In the genomic region with DNA sequence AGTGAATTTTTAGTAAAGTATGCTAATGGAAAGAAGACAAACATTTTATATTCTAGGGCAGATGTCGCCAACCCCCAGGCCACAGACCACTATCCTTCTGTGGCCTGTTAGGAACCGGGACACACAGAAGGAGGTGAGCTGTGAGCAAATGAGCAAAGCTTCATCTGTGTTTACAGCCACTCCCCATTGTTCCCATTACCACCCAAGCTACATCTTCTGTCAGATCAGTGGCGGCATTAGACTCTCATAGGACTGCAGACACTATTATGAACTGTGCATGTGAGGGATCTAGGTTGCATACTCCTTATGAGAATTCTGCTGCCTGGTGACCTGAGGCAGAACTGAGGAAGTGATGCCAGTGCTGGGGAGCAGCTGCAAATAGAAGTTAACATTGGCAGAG, we compare ENCODE assay signal across 37 cellular contexts. TPM values are rescaled to one million over a fixed set of nuclear protein-coding genes. Genes with fewer than 3 reads are reported as not detected.
"Had no signal": no experiment of that assay in that cellular context is flagged by ENCODE, and none has a peak within 500 bp of the region (broad histone marks: within the 10 kb centered on the region; RNA-seq: fewer than 3 reads in every experiment).

No MANE protein-coding gene starts in this region.

- H3K4me3 ChIP-seq: adrenal gland, body of pancreas, breast epithelium, cardiac muscle cell, colonic mucosa had no signal

- H3K36me3 ChIP-seq: adrenal gland, brain microvascular endothelial cell, breast epithelium, cardiac muscle cell, colonic mucosa had no signal

- H3K27ac ChIP-seq: adrenal gland, body of pancreas, brain microvascular endothelial cell, breast epithelium, cardiac muscle cell, colonic mucosa, VCaP had no signal

- H3K27me3 ChIP-seq: adrenal gland, body of pancreas, brain microvascular endothelial cell, breast epithelium, cardiac muscle cell, colonic mucosa had no signal

- ATAC-seq: activated CD8-positive, alpha-beta T cell treated with anti-CD3 and anti-CD28 coated beads for 36 hours; activated naive CD4-positive, alpha-beta T cell treated with anti-CD3 and anti-CD28 coated beads, Interleukin-2, amount 50 U/mL, for 72 hours; activated T-cell treated with anti-CD3 and anti-CD28 coated beads, Interleukin-2, amount 50 U/mL, for 4 hours; activated T-cell treated with anti-CD3 and anti-CD28 coated beads, Interleukin-2, amount 50 U/mL, for 72 hours; activated T-helper 17 cell treated with anti-CD3 and anti-CD28 coated beads, Interleukin-2, amount 50 U/mL, for 72 hours; body of pancreas had no signal

- FAIRE-seq: astrocyte, TTC549 had no signal

- H3K9me3 ChIP-seq: adrenal gland, body of pancreas, colonic mucosa had no signal

- DNase-seq: activated B cell treated with CpG ODN at 0.5 μM for 24 hours; activated CD4-positive, alpha-beta memory T cell treated with anti-CD3 and anti-CD28 coated beads for 36 hours; activated CD4-positive, alpha-beta T cell treated with anti-CD3 and anti-CD28 coated beads for 4 hours; activated CD4-positive, alpha-beta T cell treated with anti-CD3 and anti-CD28 coated beads, Interleukin-2, amount 10 ng/mL, durations not matched to agents 24 days and 14 days; activated CD4-positive, alpha-beta T cell treated with anti-CD3 and anti-CD28 coated beads, Interleukin-2, amount 50 U/mL, for 1 hour; activated CD4-positive, alpha-beta T cell treated with anti-CD3 and anti-CD28 coated beads, Interleukin-2, amount 50 U/mL, for 4 hours; activated CD4-positive, CD25-positive, alpha-beta regulatory T cell treated with anti-CD3 and anti-CD28 coated beads, Interleukin-2, amount 50 U/mL, for 72 hours; activated CD8-positive, alpha-beta memory T cell treated with anti-CD3 and anti-CD28 coated beads, Interleukin-2, amount 50 U/mL, for 4 hours; activated CD8-positive, alpha-beta T cell treated with anti-CD3 and anti-CD28 coated beads for 36 hours; activated effector memory CD4-positive, alpha-beta T cell treated with anti-CD3 and anti-CD28 coated beads, Interleukin-2, amount 50 U/mL, for 16 hours; activated gamma-delta T cell treated with Interleukin-2 at 50 U/mL for 16 hours; activated naive CD4-positive, alpha-beta T cell; activated naive CD4-positive, alpha-beta T cell treated with anti-CD3 and anti-CD28 coated beads for 36 hours; activated naive CD4-positive, alpha-beta T cell treated with anti-CD3 and anti-CD28 coated beads, Interleukin-2, amount 50 U/mL, for 16 hours; activated naive CD8-positive, alpha-beta T cell treated with anti-CD3 and anti-CD28 coated beads for 36 hours; activated T-cell treated with anti-CD3 and anti-CD28 coated beads for 4 hours; activated T-cell treated with anti-CD3 and anti-CD28 coated beads, Interleukin-2, amount 50 U/mL, for 1 hour; activated T-cell treated with anti-CD3 and anti-CD28 coated beads, Interleukin-2, amount 50 U/mL, for 4 hours; activated T-cell treated with anti-CD3 and anti-CD28 coated beads, Interleukin-2, amount 50 U/mL, for 72 hours; adrenal gland; amniotic stem cell; aorta; body of pancreas; brain microvascular endothelial cell; caudate nucleus; cerebellar nuclear complex; colonic mucosa; T-helper 2 cell; T-helper 9 cell had no signal

- H3K4me1 ChIP-seq: adrenal gland, body of pancreas, breast epithelium, colonic mucosa had no signal

RNA-seq across cellular contexts. Expression of a gene that starts 36.9 kb away (rescaled TPM):
- total RNA-seq: activated B cell treated with CpG ODN at 0.5 μM for 24 hours; activated CD4-positive, alpha-beta memory T cell treated with anti-CD3 and anti-CD28 coated beads for 36 hours; activated CD4-positive, alpha-beta T cell treated with anti-CD3 and anti-CD28 coated beads, Interleukin-2, amount 10 ng/mL, durations not matched to agents 24 days and 14 days; activated CD8-positive, alpha-beta T cell treated with anti-CD3 and anti-CD28 coated beads for 36 hours; activated naive CD4-positive, alpha-beta T cell treated with anti-CD3 and anti-CD28 coated beads for 36 hours; activated naive CD4-positive, alpha-beta T cell treated with anti-CD3 and anti-CD28 coated beads, Interleukin-2, amount 50 U/mL, for 72 hours; activated naive CD8-positive, alpha-beta T cell treated with anti-CD3 and anti-CD28 coated beads for 36 hours; activated T-cell treated with anti-CD3 and anti-CD28 coated beads, Interleukin-2, amount 50 U/mL, for 72 hours; activated T-helper 1 cell treated with anti-CD3 and anti-CD28 coated beads, Interleukin-12 subunit alpha, Interleukin-12 subunit beta, Interleukin-2, Interleukin-4 antibody, amounts not matched to agents 30 ng/mL and 10 ng/mL and 1 ng/mL, durations not matched to agents 14 hours and 24 hours and 36 hours; activated T-helper 17 cell treated with anti-CD3 and anti-CD28 coated beads, Interleukin-2, amount 50 U/mL, for 72 hours had no signal
